ENCODE assay signal across 1 cellular context in genomic region chr2:26185304-26185928, GRCh38.
TF ChIP-seq lines count a peak whose summit lies in the region.

No MANE protein-coding gene starts in this region.

TF ChIP-seq in HepG2, 621 proteins besides CTCF, POLR2A, EP300 and RAD21:
- TF ChIP-seq GRHL1 (CRISPR knock-in tag; conservative IDR thresholded peaks at IDR 0.05), result no peak
- TF ChIP-seq ZNF564 (CRISPR knock-in tag; IDR thresholded peaks at IDR 0.05), result no peak
- no peak for TF ChIP-seq ZNF773 (CRISPR knock-in tag; IDR thresholded peaks at IDR 0.05; ENCODE audit: borderline replicate concordance)
- TF ChIP-seq TRAFD1 (CRISPR knock-in tag; IDR thresholded peaks at IDR 0.05; ENCODE audit: borderline replicate concordance), result no peak
- TF ChIP-seq HNRNPH1 (optimal IDR thresholded peaks at IDR 0.05; ENCODE audit: low read depth, low read length), result no peak
- TF ChIP-seq ZNF333 (CRISPR knock-in tag; IDR thresholded peaks at IDR 0.05; ENCODE audit: borderline replicate concordance), result no peak
- TF ChIP-seq CCDC6 (CRISPR knock-in tag; IDR thresholded peaks at IDR 0.05), result no peak
- TF ChIP-seq RFXANK (CRISPR knock-in tag; IDR thresholded peaks at IDR 0.05), result no peak
- no peak for TF ChIP-seq ZBTB14 (CRISPR knock-in tag; IDR thresholded peaks at IDR 0.05)
- TF ChIP-seq ZBTB10 (CRISPR knock-in tag; IDR thresholded peaks at IDR 0.05; ENCODE audit: borderline replicate concordance), result no peak
- TF ChIP-seq KDM1A (CRISPR knock-in tag; IDR thresholded peaks at IDR 0.05), result no peak
- no peak for TF ChIP-seq MIER3 (CRISPR knock-in tag; IDR thresholded peaks at IDR 0.05; ENCODE audit: borderline replicate concordance)
- no peak for TF ChIP-seq NCOR1 (IDR thresholded peaks at IDR 0.05; ENCODE audit: borderline replicate concordance, low read length)
- no peak for TF ChIP-seq ZNF550 (CRISPR knock-in tag; IDR thresholded peaks at IDR 0.05; ENCODE audit: borderline replicate concordance)
- no peak for TF ChIP-seq ZNF230 (CRISPR knock-in tag; IDR thresholded peaks at IDR 0.05)
- no peak for TF ChIP-seq FOXA1 (IDR thresholded peaks at IDR 0.05)
- no peak for TF ChIP-seq FOXA1 (CRISPR knock-in tag; IDR thresholded peaks at IDR 0.05)
- TF ChIP-seq GATA4 (IDR thresholded peaks at IDR 0.05; ENCODE audit: borderline replicate concordance, low read depth), result no peak
- no peak for TF ChIP-seq TIGD3 (CRISPR knock-in tag; IDR thresholded peaks at IDR 0.05; ENCODE audit: borderline replicate concordance)
